ENCODE assay signal across 25 cellular contexts in the genomic region with DNA sequence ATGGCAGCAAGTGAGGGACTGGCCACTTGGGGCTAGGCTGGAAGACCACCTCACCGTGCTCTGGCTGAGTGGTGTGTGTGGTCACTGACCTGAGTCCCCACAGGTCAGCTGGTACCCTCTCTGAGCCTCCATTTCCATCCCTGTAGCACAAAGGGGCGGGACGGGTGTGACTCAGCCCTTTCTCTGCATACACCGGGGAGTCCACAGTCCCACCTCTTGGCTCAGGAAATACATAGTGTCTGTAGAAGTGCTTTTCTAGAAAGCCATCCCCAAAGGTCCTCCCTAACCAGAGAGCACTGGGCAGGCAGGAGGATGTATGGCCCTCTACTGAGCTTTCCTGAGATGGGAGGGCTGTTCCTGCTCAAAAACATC. TPM values are rescaled to one million over a fixed set of nuclear protein-coding genes. Genes with fewer than 3 reads are reported as not detected.
DNase-seq lines count a peak whose midpoint lies in the region; ATAC-seq and TF ChIP-seq lines count a peak whose summit lies in the region.
"Had no signal": no experiment of that assay in that cellular context is flagged by ENCODE, and none has a peak within 500 bp of the region (broad histone marks: within the 10 kb centered on the region; RNA-seq: fewer than 3 reads in every experiment).

No MANE protein-coding gene starts in this region.

- TF ChIP-seq RAD21 in HCT116 (IDR thresholded peaks at IDR 0.05; ENCODE audit: low read depth): no peak

- H3K4me1 ChIP-seq in HCT116 (ENCODE audit: control insufficient read depth in 1 of 2, insufficient read depth in 2 of 2, low read length in 2 of 2): peaks cover 39 to 72% of the 10 kb centered on the region in 2 experiments
- no peaks in the 10 kb centered on the region for H3K4me1 ChIP-seq in osteoblast (ENCODE audit: insufficient read depth, low read length)
- H3K4me1 ChIP-seq: gastrocnemius medialis, SJCRH30 had no signal

- CTCF ChIA-PET in HCT116 (lab: Charles Lee): no interaction called here

- H3K4me1 Mint-ChIP-seq in activated T-cell treated with anti-CD3 and anti-CD28 coated beads, Interleukin-2, amount 50 U/mL, for 24 hours (ENCODE audit: low read depth): peaks cover 14% of the 10 kb centered on the region
- H3K4me1 Mint-ChIP-seq in T-helper 17 cell: peaks cover 30% of the 10 kb centered on the region
- H3K4me1 Mint-ChIP-seq: nephron progenitor cell had no signal

- no peak overlapping the region for H3K4me3 ChIP-seq in HCT116 (replicated peaks in 1 of 2; ENCODE audit: low read depth in 1 of 2, low read length in 2 of 2)
- no peak overlapping the region for H3K4me3 ChIP-seq in osteoblast (ENCODE audit: insufficient read depth, low read length)
- no peak overlapping the region for H3K4me3 ChIP-seq in lower leg skin (ENCODE audit: low read depth, poor library complexity, severe bottlenecking)
- H3K4me3 ChIP-seq: dorsolateral prefrontal cortex, gastrocnemius medialis, SJCRH30 had no signal

- H3K9me2 ChIP-seq in HCT116 (ENCODE audit: insufficient read depth): no peaks in the 10 kb centered on the region

- H2AFZ ChIP-seq in HCT116 (ENCODE audit: low read depth, low read length, poor library complexity, severe bottlenecking) (no peak overlapping the region), osteoblast (ENCODE audit: low read length) (no peak overlapping the region)

- H3K9me3 Mint-ChIP-seq in activated T-cell treated with anti-CD3 and anti-CD28 coated beads, Interleukin-2, amount 50 U/mL, for 24 hours: no peaks in the 10 kb centered on the region
- H3K9me3 Mint-ChIP-seq: activated T-helper 1 cell treated with anti-CD3 and anti-CD28 coated beads, Interleukin-12 subunit alpha, Interleukin-12 subunit beta, Interleukin-2, Interleukin-4 antibody, amounts not matched to agents 30 ng/mL and 10 ng/mL and 1 ng/mL, durations not matched to agents 14 hours and 24 hours and 36 hours; HFFc6; nephron progenitor cell had no signal

- peak overlapping the region; percentile 48 for H3K9ac ChIP-seq in HCT116 (ENCODE audit: low read length)
- H3K9ac ChIP-seq: KMS-11 had no signal

- no peak overlapping the region for H3K4me3 Mint-ChIP-seq in activated T-cell treated with anti-CD3 and anti-CD28 coated beads, Interleukin-2, amount 50 U/mL, for 24 hours
- H3K4me3 Mint-ChIP-seq in T-helper 17 cell: peak overlapping the region; percentile 31
- H3K4me3 Mint-ChIP-seq: activated T-helper 1 cell treated with anti-CD3 and anti-CD28 coated beads, Interleukin-12 subunit alpha, Interleukin-12 subunit beta, Interleukin-2, Interleukin-4 antibody, amounts not matched to agents 30 ng/mL and 10 ng/mL and 1 ng/mL, durations not matched to agents 14 hours and 24 hours and 36 hours; HFFc6; nephron progenitor cell had no signal

- RAD21 ChIA-PET in HCT116 (lab: Charles Lee; ENCODE audit: low non-redundant PET in 1 of 2, low total read pairs in 2 of 2, uncharacterized antibody in 2 of 2, unreplicated experiment in 2 of 2): no interaction called here

- DNase-seq in activated T-cell treated with anti-CD3 and anti-CD28 coated beads, Interleukin-2, amount 50 U/mL, for 24 hours: no peak
- no peak for DNase-seq in activated T-cell treated with anti-CD3 and anti-CD28 coated beads, Interleukin-2, amount 50 U/mL, for 1 hour
- DNase-seq in HCT116 (ENCODE audit: low read depth, low spot score) (no peak), T-helper 17 cell (no peak), osteoblast (ENCODE audit: insufficient read length, low spot score, missing footprints) (peak; percentile 88), lower leg skin (ENCODE audit: low spot score in 2 of 2) (no peak), NCI-H524 treated with DMSO at 0.1 percent for 48 hours (lab: John Stamatoyannopoulos, UW) (no peak), left ventricle myocardium superior (no peak)
- DNase-seq: dorsolateral prefrontal cortex; gastrocnemius medialis; HFFc6; left cardiac atrium; midbrain; NCI-H1048; NCI-H2029 treated with DMSO at 0.1 percent for 48 hours; NCI-H510A; nephron progenitor cell; SJCRH30; stimulated activated CD4-positive, alpha-beta T cell treated with anti-CD3 and anti-CD28 coated beads, Interleukin-4, amount 100 ng/mL, for 1 hour; T-helper 2 cell had no signal

- TF ChIP-seq CTCF in HCT116 (IDR thresholded peaks at IDR 0.05 in 2 of 3, conservative IDR thresholded peaks at IDR 0.05 in 1 of 3; ENCODE audit: borderline replicate concordance in 1 of 3, insufficient read depth in 1 of 3, low read depth in 2 of 3, low read length in 2 of 3) (no peak), osteoblast (IDR thresholded peaks at IDR 0.05; ENCODE audit: extremely low read depth, low read depth, low read length) (no peak), lower leg skin (IDR thresholded peaks at IDR 0.05) (no peak)

- H3K79me2 ChIP-seq in HCT116 (ENCODE audit: insufficient read depth, low read length): no peaks in the 10 kb centered on the region
- no peaks in the 10 kb centered on the region for H3K79me2 ChIP-seq in osteoblast (ENCODE audit: insufficient read depth, low read length)

- H4K20me1 ChIP-seq in HCT116 (ENCODE audit: insufficient read depth): no peaks in the 10 kb centered on the region
- H4K20me1 ChIP-seq in osteoblast (ENCODE audit: insufficient read depth, low read length): no peaks in the 10 kb centered on the region

- H3K9me3 ChIP-seq in HCT116 (ENCODE audit: control insufficient read depth in 1 of 2, insufficient read depth in 1 of 2, low read depth in 1 of 2, low read length in 2 of 2) (no peaks in the 10 kb centered on the region), T-helper 17 cell (ENCODE audit: control insufficient read depth, low read length, poor library complexity, severe bottlenecking) (no peaks in the 10 kb centered on the region), osteoblast (ENCODE audit: low read depth, low read length) (no peaks in the 10 kb centered on the region)
- H3K9me3 ChIP-seq: gastrocnemius medialis, SJCRH30 had no signal

- peak overlapping the region; percentile 61 for H3K27ac Mint-ChIP-seq in activated T-cell treated with anti-CD3 and anti-CD28 coated beads, Interleukin-2, amount 50 U/mL, for 24 hours
- H3K27ac Mint-ChIP-seq in T-helper 17 cell: peak overlapping the region; percentile 59
- H3K27ac Mint-ChIP-seq: activated T-helper 1 cell treated with anti-CD3 and anti-CD28 coated beads, Interleukin-12 subunit alpha, Interleukin-12 subunit beta, Interleukin-2, Interleukin-4 antibody, amounts not matched to agents 30 ng/mL and 10 ng/mL and 1 ng/mL, durations not matched to agents 14 hours and 24 hours and 36 hours; HFFc6; nephron progenitor cell had no signal

- peak overlapping the region; percentile 64 for H3K27ac ChIP-seq in HCT116 (ENCODE audit: low read depth, low read length)
- no peak overlapping the region for H3K27ac ChIP-seq in osteoblast (ENCODE audit: low read depth, low read length)
- H3K27ac ChIP-seq: C4-2B, dorsolateral prefrontal cortex, gastrocnemius medialis, KMS-11, SJCRH30 had no signal

- H3K36me3 ChIP-seq in HCT116 (ENCODE audit: control insufficient read depth in 1 of 2, insufficient read depth in 2 of 2, low read length in 2 of 2) (no peaks in the 10 kb centered on the region), osteoblast (ENCODE audit: insufficient read depth, low read length) (no peaks in the 10 kb centered on the region)
- H3K36me3 ChIP-seq: gastrocnemius medialis, SJCRH30 had no signal

- H3K4me2 ChIP-seq in HCT116 (ENCODE audit: low read length) (peak overlapping the region; percentile 59), osteoblast (ENCODE audit: insufficient read depth, low read length) (no peak overlapping the region)
- H3K4me2 ChIP-seq: KMS-11 had no signal

- peaks cover 2% of the 10 kb centered on the region for H3K27me3 Mint-ChIP-seq in activated T-cell treated with anti-CD3 and anti-CD28 coated beads, Interleukin-2, amount 50 U/mL, for 24 hours
- H3K27me3 Mint-ChIP-seq in T-helper 17 cell: no peaks in the 10 kb centered on the region

- peak; percentile 14; the same call in 1 of the 2 replicates for ATAC-seq in HCT116
- no peak for ATAC-seq in T-helper 17 cell
- no peak for ATAC-seq in left ventricle myocardium superior
- ATAC-seq: gastrocnemius medialis, left cardiac atrium had no signal

- intact Hi-C loops in HCT116 (cut with micrococcal nuclease): no loop called here
- intact Hi-C loops in lower leg skin (cut with DNase I; ENCODE audit: low total_unique reads): no loop called here
- intact Hi-C loops in left ventricle myocardium superior (cut with micrococcal nuclease): no loop called here

- BruUV-seq in HCT116 (replicated peaks; lab: Mats Ljungman, UMichigan): no TSS peak

- POLR2A ChIA-PET in HCT116 (lab: Charles Lee): no interaction called here

- H3K36me3 Mint-ChIP-seq in activated T-cell treated with anti-CD3 and anti-CD28 coated beads, Interleukin-2, amount 50 U/mL, for 24 hours (ENCODE audit: low read depth): no peaks in the 10 kb centered on the region
- H3K36me3 Mint-ChIP-seq in T-helper 17 cell (ENCODE audit: low read depth): peaks cover 6% of the 10 kb centered on the region

- WGBS in lower leg skin, 2 donors: 39 to 49% methylated on average over 4 of the region's 4 CpGs

- TF ChIP-seq POLR2A in HCT116 (IDR thresholded peaks at IDR 0.05; ENCODE audit: borderline replicate concordance, extremely low read depth, insufficient read depth, insufficient read length) (no peak), lower leg skin (IDR thresholded peaks at IDR 0.05) (no peak)

- no peaks in the 10 kb centered on the region for H3K27me3 ChIP-seq in HCT116 (ENCODE audit: insufficient read depth, low read length)
- no peaks in the 10 kb centered on the region for H3K27me3 ChIP-seq in osteoblast (ENCODE audit: insufficient read depth, low read length)
- H3K27me3 ChIP-seq: dorsolateral prefrontal cortex had no signal

TF ChIP-seq in HCT116, 20 proteins besides CTCF, POLR2A, EP300 and RAD21 (continues in another document):
- no peak for TF ChIP-seq ZNF274 (IDR thresholded peaks at IDR 0.05; ENCODE audit: low read depth, low read length)
- no peak for TF ChIP-seq EZH2 (IDR thresholded peaks at IDR 0.05)

RNA-seq across cellular contexts. Expression of gene WNT7A, which starts 27.2 kb away (rescaled TPM):
- total RNA-seq in HCT116 (2021; ENCODE audit: unreplicated experiment) (0.34 TPM), T-helper 17 cell (10 to 100 TPM; 10.1 to 14.5 TPM), osteoblast (not detected in 2 replicates), lower leg skin (1 to 10 TPM in 1 of 4 donors, under 1 TPM in 3; 0.49 to 2.4 (median 0.68) TPM), left ventricle myocardium superior (not detected)
- 0.56 and 0.91 TPM in 2 replicates for polyA plus RNA-seq in HCT116 (2012)
- total RNA-seq: activated T-helper 1 cell treated with anti-CD3 and anti-CD28 coated beads, Interleukin-12 subunit alpha, Interleukin-12 subunit beta, Interleukin-2, Interleukin-4 antibody, amounts not matched to agents 30 ng/mL and 10 ng/mL and 1 ng/mL, durations not matched to agents 14 hours and 24 hours and 36 hours; gastrocnemius medialis; HFFc6; left cardiac atrium; posterior vena cava; SJCRH30; skeletal muscle tissue had no signal
